18 cellular contexts compared by ENCODE assay signal in the genomic region with DNA sequence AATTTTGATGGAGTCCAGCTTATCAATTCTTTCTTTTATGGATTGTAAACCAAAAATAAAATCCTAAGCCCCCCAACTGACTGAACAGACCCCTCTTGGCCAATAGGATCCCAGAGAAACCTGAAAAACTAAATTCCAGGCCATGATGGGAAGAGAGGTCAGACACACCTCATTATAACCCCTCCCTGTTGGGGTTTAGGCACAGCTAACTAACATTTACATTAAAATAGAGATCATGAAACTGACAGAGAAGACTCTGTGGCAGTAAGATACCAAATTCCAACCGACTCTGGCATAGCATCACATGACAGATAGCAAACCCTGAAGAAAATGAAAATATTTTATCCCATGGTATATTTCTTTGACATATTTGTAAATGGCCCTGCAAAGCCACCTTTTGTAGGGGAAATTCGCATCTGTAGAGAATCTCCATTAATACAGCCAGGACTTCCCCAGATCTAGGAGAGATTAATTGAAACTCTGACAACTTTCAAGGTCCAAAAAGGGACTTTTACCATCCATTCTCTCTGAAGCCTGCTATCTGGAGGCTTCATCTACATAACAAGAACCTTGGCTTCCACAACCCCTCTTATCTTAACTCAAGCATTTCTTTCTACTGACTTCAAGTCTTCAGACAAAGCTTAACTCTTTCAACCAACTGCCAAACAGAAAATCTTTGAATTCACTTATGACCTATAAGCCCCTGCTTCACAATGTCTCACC. TPM values are rescaled to one million over a fixed set of nuclear protein-coding genes. Genes with fewer than 3 reads are reported as not detected.
DNase-seq lines count a peak whose midpoint lies in the region; ATAC-seq and TF ChIP-seq lines count a peak whose summit lies in the region.
"Had no signal": no experiment of that assay in that cellular context is flagged by ENCODE, and none has a peak within 500 bp of the region (broad histone marks: within the 10 kb centered on the region; RNA-seq: fewer than 3 reads in every experiment).

No MANE protein-coding gene starts in this region.

- no CpG with 5 or more reads among the region's 2 CpGs for WGBS in IMR-90 (ENCODE audit: extremely low coverage in 2 of 2, insufficient read length in 1 of 2), 2 experiments

- H4K8ac ChIP-seq in IMR-90 (ENCODE audit: low read depth in 2 of 2, low read length in 2 of 2): peak overlapping the region; percentile 55 to 75

- dilution Hi-C loops in IMR-90 (cut with HindIII; ENCODE audit: low sequenced_read_pairs, unreplicated experiment): no loop called here

- H3K23ac ChIP-seq in IMR-90 (ENCODE audit: low read depth, low read length): 0 out of 2 replicates have a peak overlapping the region, but pooled peaks have one; percentile 25

- no peak overlapping the region for H2AK9ac ChIP-seq in IMR-90 (replicated peaks; ENCODE audit: low read depth, low read length, poor library complexity)

- TF ChIP-seq POLR2A in IMR-90 (IDR thresholded peaks at IDR 0.05; ENCODE audit: low read depth, low read length): no peak

- H2BK15ac ChIP-seq in IMR-90 (ENCODE audit: low read depth, low read length): peak overlapping the region; percentile 93; the same call in 2 of the 3 replicates

- no TSS peak for BruUV-seq in IMR-90 (replicated peaks; lab: Mats Ljungman, UMichigan)

- intact Hi-C loops in IMR-90 (cut with micrococcal nuclease): no loop called here
- intact Hi-C loops in ascending aorta (cut with DNase I): no loop called here

- H3K27ac ChIP-seq in IMR-90 (ENCODE audit: insufficient read depth, low read length) (peak overlapping the region; percentile 44; the same call in 1 of the 2 replicates), ascending aorta (peak overlapping the region; percentile 33 to 35), iPS-18a (ENCODE audit: low read length) (no peak overlapping the region)
- H3K27ac ChIP-seq: C4-2B, PC-9 had no signal

- POLR2A ChIA-PET in IMR-90 (lab: Charles Lee; ENCODE audit: unreplicated experiment): interaction anchor here (0.7 kb wide), 1 partner anchor 57 kb away, joined by 5 read pairs; no protein-coding TSS in a partner anchor

- H3K79me1 ChIP-seq in IMR-90 (ENCODE audit: low read depth in 1 of 2, low read length in 2 of 2): peaks cover 3 to 10% of the 10 kb centered on the region in 2 experiments; a peak in 2 of 4 replicates

- H3K14ac ChIP-seq in IMR-90 (replicated peaks; ENCODE audit: low read depth, low read length): peak overlapping the region; percentile 58; the same call in 1 of the 2 replicates

- no peak overlapping the region for H2AFZ ChIP-seq in IMR-90 (replicated peaks; ENCODE audit: low read length, poor library complexity)
- H2AFZ ChIP-seq: PC-9 had no signal

- H3K36me3 ChIP-seq in IMR-90 (ENCODE audit: control insufficient read depth, insufficient read depth, low read length) (no peaks in the 10 kb centered on the region), ascending aorta (no peaks in the 10 kb centered on the region), iPS-18a (ENCODE audit: control insufficient read depth, low read depth, low read length) (no peaks in the 10 kb centered on the region)

- H3K4ac ChIP-seq in IMR-90 (ENCODE audit: low read depth, low read length): peak overlapping the region; percentile 68

- peak overlapping the region; percentile 90 for H2BK5ac ChIP-seq in IMR-90 (ENCODE audit: low read depth, low read length, poor library complexity, severe bottlenecking)

- H3K4me3 ChIP-seq in IMR-90 (ENCODE audit: insufficient read depth, low read depth, low read length) (no peak overlapping the region), ascending aorta (no peak overlapping the region), iPS-18a (ENCODE audit: low read length) (peak overlapping the region; percentile 48)
- H3K4me3 ChIP-seq: PC-9 had no signal

- peaks cover 18% of the 10 kb centered on the region for H3K4me1 ChIP-seq in IMR-90 (ENCODE audit: control insufficient read depth, insufficient read depth, low read length)
- peaks cover 4 to 14% of the 10 kb centered on the region in 2 donors for H3K4me1 ChIP-seq in ascending aorta
- peaks cover 22% of the 10 kb centered on the region for H3K4me1 ChIP-seq in iPS-18a (ENCODE audit: control insufficient read depth, low read depth, low read length)

- H3K9ac ChIP-seq in IMR-90 (ENCODE audit: low read depth, low read length): no peak overlapping the region
- H3K9ac ChIP-seq in iPS-18a (ENCODE audit: low read length): no peak overlapping the region

- CTCF ChIA-PET in IMR-90 (lab: Yijun Ruan, JAX): no interaction called here

- ATAC-seq in IMR-90 (ENCODE audit: low read depth): 0 out of 2 replicates have a peak, but pooled peaks have one; percentile 7
- ATAC-seq: HCT116 had no signal

- H2BK20ac ChIP-seq in IMR-90 (ENCODE audit: low read depth, low read length): peak overlapping the region; percentile 82

- H4K5ac ChIP-seq in IMR-90 (ENCODE audit: low read depth, low read length): peak overlapping the region; percentile 90; the same call in 1 of the 2 replicates

- in situ Hi-C loops in IMR-90 (cut with MboI; ENCODE audit: low sequenced_read_pairs): no loop called here

- TF ChIP-seq CTCF in IMR-90 (conservative IDR thresholded peaks at IDR 0.05; ENCODE audit: low read depth, low read length) (no peak), ascending aorta (IDR thresholded peaks at IDR 0.05) (no peak)

- H4K91ac ChIP-seq in IMR-90 (ENCODE audit: insufficient read depth, low read depth, low read length): peak overlapping the region; percentile 53

- no peak for DNase-seq in IMR-90
- DNase-seq in ascending aorta (ENCODE audit: low spot score in 2 of 2): no peak
- DNase-seq in H4 (ENCODE audit: low spot score): no peak
- no peak for DNase-seq in NCI-H2227 (lab: John Stamatoyannopoulos, UW; ENCODE audit: unreplicated experiment)
- DNase-seq in NCI-H446 treated with DMSO at 0.1 percent for 48 hours (lab: John Stamatoyannopoulos, UW): no peak
- DNase-seq in NCI-H510A (lab: John Stamatoyannopoulos, UW): no peak
- DNase-seq: ACHN, AML-193, DMS79, KG1, MV-4-11, NCI-H1694 treated with DMSO at 0.1 percent for 48 hours, NCI-H446, NCI-H774, PC-9 had no signal

- TF ChIP-seq RAD21 in IMR-90 (IDR thresholded peaks at IDR 0.05; ENCODE audit: low read length): no peak

- no peaks in the 10 kb centered on the region for H4K20me1 ChIP-seq in IMR-90 (ENCODE audit: insufficient read depth, low read length)

- H3K56ac ChIP-seq in IMR-90 (ENCODE audit: extremely low read depth, insufficient read depth, low read length): no peak overlapping the region

- H3K9me3 ChIP-seq in IMR-90 (ENCODE audit: control insufficient read depth, insufficient read depth, low read length) (no peaks in the 10 kb centered on the region), ascending aorta (peaks cover 0 to 5% of the 10 kb centered on the region in 2 donors), iPS-18a (ENCODE audit: control insufficient read depth, low read depth, low read length) (peaks cover 7% of the 10 kb centered on the region)

- no peaks in the 10 kb centered on the region for H3K27me3 ChIP-seq in IMR-90 (ENCODE audit: control insufficient read depth, insufficient read depth, low read length)
- no peaks in the 10 kb centered on the region for H3K27me3 ChIP-seq in ascending aorta
- no peaks in the 10 kb centered on the region for H3K27me3 ChIP-seq in iPS-18a (ENCODE audit: control insufficient read depth, insufficient read depth, low read length)

- peak overlapping the region; percentile 87 for H2BK120ac ChIP-seq in IMR-90 (ENCODE audit: low read depth, low read length)

- peak overlapping the region; percentile 95; the same call in 1 of the 2 replicates for H3K18ac ChIP-seq in IMR-90 (ENCODE audit: low read depth, low read length)

- peak overlapping the region; percentile 55; the same call in 1 of the 2 replicates for H3K4me2 ChIP-seq in IMR-90 (ENCODE audit: low read depth, low read length)
- H3K4me2 ChIP-seq: PC-9 had no signal

- peak overlapping the region; percentile 63 for H2AK5ac ChIP-seq in IMR-90 (ENCODE audit: low read depth, low read length)

- peaks cover 6% of the 10 kb centered on the region; the same call in 1 of the 2 replicates for H3K9me1 ChIP-seq in IMR-90 (ENCODE audit: insufficient read depth, low read length)

TF ChIP-seq in IMR-90, 13 proteins besides CTCF, POLR2A, EP300 and RAD21 (continues in another document):
- TF ChIP-seq RCOR1 (IDR thresholded peaks at IDR 0.05; ENCODE audit: insufficient replicate concordance, low read length) (no peak), SMC3 (IDR thresholded peaks at IDR 0.05; ENCODE audit: low read depth, low read length) (no peak), BHLHE40 (IDR thresholded peaks at IDR 0.05; ENCODE audit: low read depth, low read length) (no peak), MXI1 (IDR thresholded peaks at IDR 0.05; ENCODE audit: borderline replicate concordance, low read depth, low read length) (no peak), CEBPB (IDR thresholded peaks at IDR 0.05; ENCODE audit: low read depth, low read length) (no peak), RFX5 (IDR thresholded peaks at IDR 0.05; ENCODE audit: low read depth, low read length) (no peak), MAZ (IDR thresholded peaks at IDR 0.05; ENCODE audit: borderline replicate concordance, low read depth, low read length) (no peak), CHD1 (IDR thresholded peaks at IDR 0.05; ENCODE audit: low read depth, low read length) (no peak)
- TF ChIP-seq, protein P1, sequence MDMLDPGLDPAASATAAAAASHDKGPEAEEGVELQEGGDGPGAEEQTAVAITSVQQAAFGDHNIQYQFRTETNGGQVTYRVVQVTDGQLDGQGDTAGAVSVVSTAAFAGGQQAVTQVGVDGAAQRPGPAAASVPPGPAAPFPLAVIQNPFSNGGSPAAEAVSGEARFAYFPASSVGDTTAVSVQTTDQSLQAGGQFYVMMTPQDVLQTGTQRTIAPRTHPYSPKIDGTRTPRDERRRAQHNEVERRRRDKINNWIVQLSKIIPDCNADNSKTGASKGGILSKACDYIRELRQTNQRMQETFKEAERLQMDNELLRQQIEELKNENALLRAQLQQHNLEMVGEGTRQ (IDR thresholded peaks at IDR 0.05; ENCODE audit: low read depth, low read length): no peak
- TF ChIP-seq, protein P2, sequence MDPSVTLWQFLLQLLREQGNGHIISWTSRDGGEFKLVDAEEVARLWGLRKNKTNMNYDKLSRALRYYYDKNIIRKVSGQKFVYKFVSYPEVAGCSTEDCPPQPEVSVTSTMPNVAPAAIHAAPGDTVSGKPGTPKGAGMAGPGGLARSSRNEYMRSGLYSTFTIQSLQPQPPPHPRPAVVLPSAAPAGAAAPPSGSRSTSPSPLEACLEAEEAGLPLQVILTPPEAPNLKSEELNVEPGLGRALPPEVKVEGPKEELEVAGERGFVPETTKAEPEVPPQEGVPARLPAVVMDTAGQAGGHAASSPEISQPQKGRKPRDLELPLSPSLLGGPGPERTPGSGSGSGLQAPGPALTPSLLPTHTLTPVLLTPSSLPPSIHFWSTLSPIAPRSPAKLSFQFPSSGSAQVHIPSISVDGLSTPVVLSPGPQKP (IDR thresholded peaks at IDR 0.05; ENCODE audit: borderline replicate concordance, low read depth, low read length): no peak

RNA-seq across cellular contexts. Expression of a gene that starts 27.0 kb away (rescaled TPM):
- total RNA-seq in IMR-90 (2012; rRNA removed): 212 and 220 TPM in 2 replicates
- polyA plus RNA-seq in IMR-90 (2012; rRNA removed): 795 and 823 TPM in 2 replicates
- 1,010 and 1,498 TPM in 2 replicates for polyA plus RNA-seq in IMR-90 (2012; cell fraction: cytosol; rRNA removed)
- 1,145 and 2,216 TPM in 2 replicates for polyA plus RNA-seq in IMR-90 (2012; cell fraction: nucleus; rRNA removed; ENCODE audit: low replicate concordance)
- total RNA-seq in ascending aorta: 502 TPM
- total RNA-seq in H4 (2014; rRNA removed; shearing (Covaris generic)): 5.9 and 6.4 TPM in 2 replicates

Comparison
In these comparisons a context has a peak if more than half of its experiments do, and no peak if none do; other contexts are left out.
1. RNA of a gene that starts 27.0 kb away (total RNA-seq): 502 TPM in ascending aorta (single experiment) and 212 to 220 TPM in IMR-90; 5.9 to 6.4 TPM in H4; every median in the first group is over 10 times any median in the second.